6 cellular contexts compared by ENCODE assay signal in genomic region chr10:125696884-125697283, GRCh38. TPM values are rescaled to one million over a fixed set of nuclear protein-coding genes. Genes with fewer than 3 reads are reported as not detected.
"Had no signal": no experiment of that assay in that cellular context is flagged by ENCODE, and none has a peak within 500 bp of the region (broad histone marks: within the 10 kb centered on the region; RNA-seq: fewer than 3 reads in every experiment).

No MANE protein-coding gene starts in this region.

RNA-seq across cellular contexts. Expression of gene TEX36, which starts 13.9 kb away (rescaled TPM):
- total RNA-seq: GM23338, H1, H4, H7, H9, HFFc6 had no signal
- polyA plus RNA-seq: GM23338, H1 had no signal
